ENCODE assay signal across 15 cellular contexts in genomic region chr20:7959484-7959883, GRCh38. TPM values are rescaled to one million over a fixed set of nuclear protein-coding genes. Genes with fewer than 3 reads are reported as not detected.
DNase-seq lines count a peak whose midpoint lies in the region; ATAC-seq, FAIRE-seq and TF ChIP-seq lines count a peak whose summit lies in the region.
"Had no signal": no experiment of that assay in that cellular context is flagged by ENCODE, and none has a peak within 500 bp of the region (broad histone marks: within the 10 kb centered on the region; RNA-seq: fewer than 3 reads in every experiment).

No MANE protein-coding gene starts in this region.

- no peak for TF ChIP-seq CTCF in bronchial epithelial cell (IDR thresholded peaks at IDR 0.05; ENCODE audit: insufficient read depth, low read length, severe bottlenecking)
- TF ChIP-seq CTCF in mucosa of descending colon (IDR thresholded peaks at IDR 0.05) = no peak

- ATAC-seq in sciatic nerve (peak; percentile 26), mucosa of descending colon (no peak), GM18517 (IDR thresholded peaks at IDR 0.05; ENCODE audit: unreplicated experiment) (no peak)
- ATAC-seq: CD8-positive, alpha-beta T cell; K562 had no signal

- FAIRE-seq in bronchial epithelial cell (lab: Jason Lieb, UNC) = no peak
- FAIRE-seq: K562 had no signal

- no peaks in the 10 kb centered on the region for H3K9me3 ChIP-seq in mucosa of descending colon
- H3K9me3 ChIP-seq: HAP-1 had no signal

- H3K4me3 ChIP-seq in bronchial epithelial cell (ENCODE audit: low read depth, low read length) (no peak overlapping the region), mucosa of descending colon (no peak overlapping the region)
- H3K4me3 ChIP-seq: HAP-1, K562, PC-9 had no signal

- intact Hi-C loops in sciatic nerve (cut with DNase I) = no loop called here
- intact Hi-C loops in mucosa of descending colon (cut with DNase I, micrococcal nuclease) = no loop called here

- H3K4me1 ChIP-seq in mucosa of descending colon (ENCODE audit: low read depth) = no peaks in the 10 kb centered on the region

- no peaks in the 10 kb centered on the region for H3K36me3 ChIP-seq in bronchial epithelial cell (ENCODE audit: control insufficient read depth, insufficient read depth, low read length)
- no peaks in the 10 kb centered on the region for H3K36me3 ChIP-seq in mucosa of descending colon (ENCODE audit: low read depth)
- H3K36me3 ChIP-seq: HAP-1 had no signal

- no peaks in the 10 kb centered on the region for H3K27me3 ChIP-seq in bronchial epithelial cell (ENCODE audit: control insufficient read depth, insufficient read depth, low read length)

- DNase-seq in DMS153 (lab: John Stamatoyannopoulos, UW) (peak; percentile 26), DMS153 treated with DMSO at 0.1 percent for 48 hours (lab: John Stamatoyannopoulos, UW; ENCODE audit: unreplicated experiment) (no peak), NCI-H2196 (lab: John Stamatoyannopoulos, UW; ENCODE audit: unreplicated experiment) (peak; percentile 50), bronchial epithelial cell (ENCODE audit: low read depth) (peak; percentile 36), sciatic nerve (ENCODE audit: low spot score) (no peak), mucosa of descending colon (no peak), NOMO-1 treated with DMSO at 0.1 percent for 48 hours (lab: John Stamatoyannopoulos, UW; ENCODE audit: unreplicated experiment) (no peak)
- DNase-seq: CD8-positive, alpha-beta T cell; NCI-H2107; NCI-H510A; PC-9 had no signal

RNA-seq across cellular contexts. Expression of gene HAO1, which starts 19.2 kb away (rescaled TPM):
- total RNA-seq in bronchial epithelial cell (not detected in 2 replicates), sciatic nerve (not detected), mucosa of descending colon (not detected)
- total RNA-seq: CD8-positive, alpha-beta T cell; K562; PC-9; SK-MEL-5 had no signal

Comparison
In these comparisons a context has a peak if more than half of its experiments do, and no peak if none do; other contexts are left out.
1. DNase-seq: peak in DMS153 (single experiment), NCI-H2196 (single experiment) and bronchial epithelial cell (single experiment); none in DMS153 treated with DMSO at 0.1 percent for 48 hours (single experiment), sciatic nerve (single experiment), mucosa of descending colon (0 of 3) and NOMO-1 treated with DMSO at 0.1 percent for 48 hours (single experiment).